ENCODE assay signal across 1 cellular context in the genomic region with DNA sequence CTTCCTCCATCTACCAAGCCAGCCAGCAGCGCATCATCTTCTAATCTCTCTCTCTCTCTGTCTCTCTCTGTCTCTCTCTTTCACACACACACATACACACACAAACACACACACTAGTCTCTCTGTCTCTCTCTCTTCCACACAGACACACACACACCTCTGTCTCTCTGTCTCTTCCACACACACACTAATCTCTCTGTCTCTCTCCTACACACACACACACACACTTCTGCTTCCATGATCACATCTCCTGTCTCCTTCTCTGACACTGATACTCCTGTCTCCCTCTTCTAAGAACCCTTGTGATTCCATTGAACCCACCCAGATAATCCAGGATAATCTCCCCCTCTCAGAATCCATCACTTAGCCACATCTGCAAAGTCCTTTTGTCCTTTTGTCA.
TF ChIP-seq lines count a peak whose summit lies in the region.

No MANE protein-coding gene starts in this region.

TF ChIP-seq in HCT116, 20 proteins besides CTCF, POLR2A, EP300 and RAD21:
- TF ChIP-seq ZNF274 (IDR thresholded peaks at IDR 0.05; ENCODE audit: low read depth, low read length) = no peak
- TF ChIP-seq CEBPB (IDR thresholded peaks at IDR 0.05; ENCODE audit: low read depth) = no peak
- TF ChIP-seq YY1 (IDR thresholded peaks at IDR 0.05; ENCODE audit: extremely low read depth, insufficient replicate concordance, low read depth, low read length) = no peak
- no peak for TF ChIP-seq ATF3 (IDR thresholded peaks at IDR 0.05)
- TF ChIP-seq EZH2 (IDR thresholded peaks at IDR 0.05) = no peak
- TF ChIP-seq SP1 (IDR thresholded peaks at IDR 0.05; ENCODE audit: low read depth) = no peak
- no peak for TF ChIP-seq ZFX (IDR thresholded peaks at IDR 0.05)
- no peak for TF ChIP-seq REST (IDR thresholded peaks at IDR 0.05; ENCODE audit: low read depth)
- no peak for TF ChIP-seq EGR1 (IDR thresholded peaks at IDR 0.05; ENCODE audit: low read depth)
- TF ChIP-seq POLR2AphosphoS5 (IDR thresholded peaks at IDR 0.05; ENCODE audit: low read depth, low read length) = no peak
- no peak for TF ChIP-seq ELF1 (IDR thresholded peaks at IDR 0.05; ENCODE audit: borderline replicate concordance, low read depth)
- no peak for TF ChIP-seq FOSL1 (IDR thresholded peaks at IDR 0.05; ENCODE audit: low read depth)
- TF ChIP-seq, protein P1, sequence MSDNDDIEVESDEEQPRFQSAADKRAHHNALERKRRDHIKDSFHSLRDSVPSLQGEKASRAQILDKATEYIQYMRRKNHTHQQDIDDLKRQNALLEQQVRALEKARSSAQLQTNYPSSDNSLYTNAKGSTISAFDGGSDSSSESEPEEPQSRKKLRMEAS (IDR thresholded peaks at IDR 0.05) = no peak
- TF ChIP-seq SRF (IDR thresholded peaks at IDR 0.05; ENCODE audit: low read depth) = no peak
- no peak for TF ChIP-seq JUND (IDR thresholded peaks at IDR 0.05)
- TF ChIP-seq TCF7L2 (IDR thresholded peaks at IDR 0.05; ENCODE audit: borderline replicate concordance, extremely low read depth, insufficient read depth, insufficient read length) = no peak
- TF ChIP-seq EZH2phosphoT487 (IDR thresholded peaks at IDR 0.05; ENCODE audit: borderline replicate concordance) = no peak
- no peak for TF ChIP-seq SIN3A (IDR thresholded peaks at IDR 0.05; ENCODE audit: low read depth)
- TF ChIP-seq, protein P2, sequence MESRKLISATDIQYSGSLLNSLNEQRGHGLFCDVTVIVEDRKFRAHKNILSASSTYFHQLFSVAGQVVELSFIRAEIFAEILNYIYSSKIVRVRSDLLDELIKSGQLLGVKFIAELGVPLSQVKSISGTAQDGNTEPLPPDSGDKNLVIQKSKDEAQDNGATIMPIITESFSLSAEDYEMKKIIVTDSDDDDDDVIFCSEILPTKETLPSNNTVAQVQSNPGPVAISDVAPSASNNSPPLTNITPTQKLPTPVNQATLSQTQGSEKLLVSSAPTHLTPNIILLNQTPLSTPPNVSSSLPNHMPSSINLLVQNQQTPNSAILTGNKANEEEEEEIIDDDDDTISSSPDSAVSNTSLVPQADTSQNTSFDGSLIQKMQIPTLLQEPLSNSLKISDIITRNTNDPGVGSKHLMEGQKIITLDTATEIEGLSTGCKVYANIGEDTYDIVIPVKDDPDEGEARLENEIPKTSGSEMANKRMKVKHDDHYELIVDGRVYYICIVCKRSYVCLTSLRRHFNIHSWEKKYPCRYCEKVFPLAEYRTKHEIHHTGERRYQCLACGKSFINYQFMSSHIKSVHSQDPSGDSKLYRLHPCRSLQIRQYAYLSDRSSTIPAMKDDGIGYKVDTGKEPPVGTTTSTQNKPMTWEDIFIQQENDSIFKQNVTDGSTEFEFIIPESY (IDR thresholded peaks at IDR 0.05; ENCODE audit: extremely low read depth, insufficient replicate concordance, low read length) = no peak
- TF ChIP-seq CBX3 (IDR thresholded peaks at IDR 0.05; ENCODE audit: low read depth) = no peak
